ENCODE assay signal across 21 cellular contexts in genomic region chr9:19026375-19026774, GRCh38. TPM values are rescaled to one million over a fixed set of nuclear protein-coding genes. Genes with fewer than 3 reads are reported as not detected.
DNase-seq lines count a peak whose midpoint lies in the region; ATAC-seq and TF ChIP-seq lines count a peak whose summit lies in the region.
"Had no signal": no experiment of that assay in that cellular context is flagged by ENCODE, and none has a peak within 500 bp of the region (broad histone marks: within the 10 kb centered on the region; RNA-seq: fewer than 3 reads in every experiment).

No MANE protein-coding gene starts in this region.

- POLR2A ChIA-PET in CD8-positive, alpha-beta T cell (lab: Charles Lee): interaction anchor here (0.6 kb wide), 1 partner anchor 136 kb away, joined by 3 read pairs; no protein-coding TSS in a partner anchor

- H2AFZ ChIP-seq in smooth muscle cell (ENCODE audit: low read depth): no peak overlapping the region

- ATAC-seq in GM19463 (IDR thresholded peaks at IDR 0.05; ENCODE audit: unreplicated experiment): peak; percentile 40
- no peak for ATAC-seq in CD8-positive, alpha-beta T cell

- H3K4me3 Mint-ChIP-seq in T-helper 2 cell treated with Interferon-gamma antibody and Interleukin-4, amounts not matched to agents 5 μg/mL and 100 μg/mL, for 36 hours: no peak overlapping the region
- no peak overlapping the region for H3K4me3 Mint-ChIP-seq in nephron progenitor cell
- H3K4me3 Mint-ChIP-seq in CD8-positive, alpha-beta T cell: no peak overlapping the region

- 72% methylated on average over 6 of the region's 6 CpGs for WGBS in smooth muscle cell (ENCODE audit: low lambda C conversion rate)

- peaks cover 13% of the 10 kb centered on the region for H3K4me1 Mint-ChIP-seq in T-helper 2 cell treated with Interferon-gamma antibody and Interleukin-4, amounts not matched to agents 5 μg/mL and 100 μg/mL, for 36 hours (ENCODE audit: low read depth)
- peaks cover 24% of the 10 kb centered on the region for H3K4me1 Mint-ChIP-seq in nephron progenitor cell
- H3K4me1 Mint-ChIP-seq in CD8-positive, alpha-beta T cell (ENCODE audit: low read depth): peaks cover 2% of the 10 kb centered on the region

- H3K27me3 ChIP-seq in CD8-positive, alpha-beta T cell (ENCODE audit: insufficient read depth, low read length): peaks cover 2% of the 10 kb centered on the region
- peaks cover 6% of the 10 kb centered on the region for H3K27me3 ChIP-seq in smooth muscle cell (ENCODE audit: low read depth)
- H3K27me3 ChIP-seq: BLaER1 treated with 17β-estradiol and CSF1 and Interleukin-3, amounts not matched to agents 10 nM and 100 nM had no signal

- CTCF ChIA-PET in CD8-positive, alpha-beta T cell (lab: Charles Lee): interaction anchor here (1.2 to 1.5 kb wide), 5 partner anchors 23 to 771 kb away, joined by 3 to 8 read pairs (median 3); partner anchors contain the start of gene RRAGA

- H3K9me3 ChIP-seq in SK-N-MC (ENCODE audit: low read depth, low read length): no peaks in the 10 kb centered on the region
- H3K9me3 ChIP-seq in CD8-positive, alpha-beta T cell (ENCODE audit: low read length): no peaks in the 10 kb centered on the region
- no peaks in the 10 kb centered on the region for H3K9me3 ChIP-seq in smooth muscle cell (replicated peaks; ENCODE audit: low read depth)

- intact Hi-C loops in CD8-positive, alpha-beta T cell (cut with DNase I, micrococcal nuclease): loop anchor here in 1 of 2 experiments (5.0 kb wide), 1 partner anchor 1214 kb away; no protein-coding TSS in a partner anchor

- H4K20me1 ChIP-seq in smooth muscle cell (ENCODE audit: low read depth): no peaks in the 10 kb centered on the region
- H4K20me1 ChIP-seq: BLaER1 treated with 17β-estradiol and CSF1 and Interleukin-3, amounts not matched to agents 10 nM and 100 nM had no signal

- no peaks in the 10 kb centered on the region for H3K36me3 ChIP-seq in SK-N-MC (ENCODE audit: insufficient read depth, low read length)
- H3K36me3 ChIP-seq in CD8-positive, alpha-beta T cell (ENCODE audit: insufficient read depth, low read length): no peaks in the 10 kb centered on the region
- H3K36me3 ChIP-seq in smooth muscle cell (ENCODE audit: low read depth): no peaks in the 10 kb centered on the region
- H3K36me3 ChIP-seq: BLaER1 treated with 17β-estradiol and CSF1 and Interleukin-3, amounts not matched to agents 10 nM and 100 nM had no signal

- DNase-seq in T-helper 2 cell treated with Interferon-gamma antibody and Interleukin-4, amounts not matched to agents 5 μg/mL and 100 μg/mL, for 36 hours (ENCODE audit: low spot score): peak; percentile 31
- no peak for DNase-seq in T-helper 2 cell
- no peak for DNase-seq in SK-N-MC (ENCODE audit: low read depth, low spot score)
- no peak for DNase-seq in nephron progenitor cell
- DNase-seq in CD8-positive, alpha-beta T cell: no peak
- DNase-seq in smooth muscle cell (lab: John Stamatoyannopoulos, UW; ENCODE audit: unreplicated experiment): no peak
- DNase-seq in NCI-H226: no peak
- DNase-seq: 8988T; COR-L47; DMS153; Kasumi-1; NCI-H1048; NCI-H1694; NCI-H2107; NCI-H345; NCI-H526 treated with DMSO at 0.1 percent for 48 hours; NK-92 treated with Interleukin-12 subunit alpha and Interleukin-12 subunit beta, amount 100 ng/mL, for 24 hours; OCI-M1; RPMI8226 had no signal

- H3K9me3 Mint-ChIP-seq in T-helper 2 cell treated with Interferon-gamma antibody and Interleukin-4, amounts not matched to agents 5 μg/mL and 100 μg/mL, for 36 hours: no peaks in the 10 kb centered on the region
- peaks cover 5% of the 10 kb centered on the region for H3K9me3 Mint-ChIP-seq in nephron progenitor cell
- peaks cover 2% of the 10 kb centered on the region for H3K9me3 Mint-ChIP-seq in CD8-positive, alpha-beta T cell

- H3K4me3 ChIP-seq in SK-N-MC (no peak overlapping the region; the same call in 1 of the 2 replicates), smooth muscle cell (no peak overlapping the region)
- H3K4me3 ChIP-seq in CD8-positive, alpha-beta T cell (ENCODE audit: low read depth, low read length): no peak overlapping the region
- H3K4me3 ChIP-seq: BLaER1 treated with 17β-estradiol and CSF1 and Interleukin-3, amounts not matched to agents 10 nM and 100 nM had no signal

- no peaks in the 10 kb centered on the region for H3K36me3 Mint-ChIP-seq in T-helper 2 cell treated with Interferon-gamma antibody and Interleukin-4, amounts not matched to agents 5 μg/mL and 100 μg/mL, for 36 hours (ENCODE audit: low read depth)
- no peaks in the 10 kb centered on the region for H3K36me3 Mint-ChIP-seq in nephron progenitor cell (ENCODE audit: low read depth)
- H3K36me3 Mint-ChIP-seq in CD8-positive, alpha-beta T cell: no peaks in the 10 kb centered on the region

- no peak for TF ChIP-seq CTCF in nephron progenitor cell (IDR thresholded peaks at IDR 0.05)
- TF ChIP-seq CTCF in CD8-positive, alpha-beta T cell (IDR thresholded peaks at IDR 0.05): no peak
- TF ChIP-seq CTCF in smooth muscle cell (IDR thresholded peaks at IDR 0.05; ENCODE audit: borderline replicate concordance, insufficient read depth, poor library complexity, severe bottlenecking): no peak

- H3F3A ChIP-seq in smooth muscle cell (ENCODE audit: low read depth): no peaks in the 10 kb centered on the region

- H3K4me2 ChIP-seq in smooth muscle cell: no peak overlapping the region
- H3K4me2 ChIP-seq: BLaER1 treated with 17β-estradiol and CSF1 and Interleukin-3, amounts not matched to agents 10 nM and 100 nM had no signal

- H3K27me3 Mint-ChIP-seq in T-helper 2 cell treated with Interferon-gamma antibody and Interleukin-4, amounts not matched to agents 5 μg/mL and 100 μg/mL, for 36 hours (ENCODE audit: low read depth): peaks cover 17% of the 10 kb centered on the region
- H3K27me3 Mint-ChIP-seq in nephron progenitor cell (ENCODE audit: low read depth, poor library complexity): no peaks in the 10 kb centered on the region
- peaks cover 22% of the 10 kb centered on the region for H3K27me3 Mint-ChIP-seq in CD8-positive, alpha-beta T cell (ENCODE audit: low read depth)

- no peaks in the 10 kb centered on the region for H3K79me2 ChIP-seq in smooth muscle cell (ENCODE audit: low read depth)

- no peak overlapping the region for H3K27ac Mint-ChIP-seq in T-helper 2 cell treated with Interferon-gamma antibody and Interleukin-4, amounts not matched to agents 5 μg/mL and 100 μg/mL, for 36 hours
- peak overlapping the region; percentile 81 for H3K27ac Mint-ChIP-seq in nephron progenitor cell
- H3K27ac Mint-ChIP-seq in CD8-positive, alpha-beta T cell: no peak overlapping the region

- H3K9ac ChIP-seq in SK-N-MC (ENCODE audit: insufficient read length) (no peak overlapping the region), smooth muscle cell (ENCODE audit: low read depth) (no peak overlapping the region)
- H3K9ac ChIP-seq: BLaER1 treated with 17β-estradiol and CSF1 and Interleukin-3, amounts not matched to agents 10 nM and 100 nM had no signal

- H3K27ac ChIP-seq in SK-N-MC (peak overlapping the region; percentile 81), smooth muscle cell (ENCODE audit: low read depth) (no peak overlapping the region)
- no peak overlapping the region for H3K27ac ChIP-seq in CD8-positive, alpha-beta T cell (ENCODE audit: low read depth, low read length)
- H3K27ac ChIP-seq: BLaER1 treated with 17β-estradiol and CSF1 and Interleukin-3, amounts not matched to agents 10 nM and 100 nM had no signal

- H3K4me1 ChIP-seq in CD8-positive, alpha-beta T cell (ENCODE audit: insufficient read depth, low read length): no peaks in the 10 kb centered on the region
- no peaks in the 10 kb centered on the region for H3K4me1 ChIP-seq in smooth muscle cell (ENCODE audit: low read depth)

RNA-seq across cellular contexts. Expression of gene SAXO1, which starts 6.6 kb away (rescaled TPM):
- total RNA-seq in CD8-positive, alpha-beta T cell: under 1 TPM in 1 of 2 experiments, not detected in 1; 0.03 TPM
- total RNA-seq in smooth muscle cell: not detected in 2 replicates
- 0.08 TPM in 1 of 2 replicates, not detected in the other for polyA plus RNA-seq in smooth muscle cell

RNA-seq across cellular contexts. Expression of gene RRAGA, which starts 22.9 kb away (rescaled TPM):
- 10 to 100 TPM; 36.0 to 38.0 TPM for total RNA-seq in CD8-positive, alpha-beta T cell
- 93.1 and 101 TPM in 2 replicates for total RNA-seq in smooth muscle cell
- 136 and 139 TPM in 2 replicates for polyA plus RNA-seq in smooth muscle cell
